14 cellular contexts compared by ENCODE assay signal in the genomic region with DNA sequence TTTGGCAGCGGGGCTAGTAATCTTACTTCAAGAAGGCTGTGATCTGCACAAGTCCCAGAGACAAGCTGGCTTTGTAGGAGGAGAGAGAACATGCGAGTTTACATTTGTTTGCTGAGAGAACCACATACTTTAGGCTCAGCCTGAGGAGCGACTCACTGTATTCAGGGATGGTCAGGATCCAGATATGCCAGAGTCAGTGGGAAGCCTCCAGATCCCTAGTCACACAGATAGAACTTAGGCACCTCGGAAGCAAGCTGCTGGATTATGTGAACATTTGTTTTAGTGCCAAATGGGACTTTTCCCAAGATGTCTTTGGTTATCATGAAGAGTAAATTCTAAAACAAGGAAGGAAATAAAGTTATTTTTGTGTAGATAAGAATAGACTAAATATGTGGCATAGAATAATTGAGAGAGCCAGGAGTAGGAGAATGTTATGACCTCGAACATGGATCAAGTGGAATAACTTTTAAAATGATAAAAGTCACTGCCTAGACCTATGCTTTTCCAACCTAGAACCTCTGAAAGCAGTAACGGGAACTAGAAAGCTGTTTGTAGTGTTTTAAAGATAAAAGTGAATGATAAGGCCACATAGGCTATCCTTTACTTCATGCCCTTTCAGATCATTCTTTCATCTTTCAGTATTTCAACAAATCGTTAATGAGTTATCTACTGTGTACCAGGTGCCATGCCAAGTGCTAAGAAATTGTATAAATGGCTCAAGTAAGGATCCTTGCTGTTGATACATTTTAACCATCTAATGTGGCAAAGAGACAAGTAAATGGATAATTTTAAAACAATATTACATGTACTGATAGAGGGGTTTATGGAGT.
A peak's percentile ranks its signal among the peaks of the same experiment; 100 is the strongest.
DNase-seq lines count a peak whose midpoint lies in the region; TF ChIP-seq lines count a peak whose summit lies in the region.
"Had no signal": no experiment of that assay in that cellular context is flagged by ENCODE, and none has a peak within 500 bp of the region (broad histone marks: within the 10 kb centered on the region; RNA-seq: fewer than 3 reads in every experiment).

No MANE protein-coding gene starts in this region.

- no peak overlapping the region for H3K4me3 ChIP-seq in CD4-positive, alpha-beta memory T cell (ENCODE audit: low read length in 2 of 2)
- H3K4me3 ChIP-seq: colonic mucosa, gastrocnemius medialis, tibial artery had no signal

- H3K4me3 Mint-ChIP-seq in HFFc6, result peak overlapping the region; percentile 10; the same call in 1 of the 2 replicates
- no peak overlapping the region for H3K4me3 Mint-ChIP-seq in CD4-positive, alpha-beta memory T cell
- H3K4me3 Mint-ChIP-seq: activated CD4-positive, alpha-beta memory T cell treated with anti-CD3 and anti-CD28 coated beads, Interleukin-2, amount 10 ng/mL, durations not matched to agents 7 days and 5 days; T-helper 2 cell treated with Interferon-gamma antibody and Interleukin-4, amounts not matched to agents 5 μg/mL and 100 μg/mL, for 36 hours had no signal

- CTCF ChIA-PET in CD4-positive, alpha-beta memory T cell (lab: Charles Lee; ENCODE audit: partially characterized antibody), result no interaction called here

- no peaks in the 10 kb centered on the region for H3K27me3 ChIP-seq in CD4-positive, alpha-beta memory T cell (ENCODE audit: insufficient read depth, low read length)
- H3K27me3 ChIP-seq: colonic mucosa, gastrocnemius medialis, tibial artery had no signal

- no peaks in the 10 kb centered on the region for H3K27me3 Mint-ChIP-seq in HFFc6 (ENCODE audit: insufficient read depth)
- H3K27me3 Mint-ChIP-seq in CD4-positive, alpha-beta memory T cell, result no peaks in the 10 kb centered on the region
- H3K27me3 Mint-ChIP-seq: activated CD4-positive, alpha-beta memory T cell treated with anti-CD3 and anti-CD28 coated beads, Interleukin-2, amount 10 ng/mL, durations not matched to agents 7 days and 5 days had no signal

- no peak overlapping the region for H3K27ac ChIP-seq in CD4-positive, alpha-beta memory T cell (ENCODE audit: low read depth, low read length)
- H3K27ac ChIP-seq: colonic mucosa, gastrocnemius medialis, tibial artery had no signal

- peaks cover 12% of the 10 kb centered on the region for H3K9me3 Mint-ChIP-seq in HFFc6
- peaks cover 0 to 23% (median 13%) of the 10 kb centered on the region in 8 donors for H3K9me3 Mint-ChIP-seq in CD4-positive, alpha-beta memory T cell

- H3K36me3 ChIP-seq in CD4-positive, alpha-beta memory T cell (ENCODE audit: insufficient read depth, low read length), result no peaks in the 10 kb centered on the region
- H3K36me3 ChIP-seq: colonic mucosa, gastrocnemius medialis, tibial artery had no signal

- DNase-seq in HFFc6, result peak; percentile 74
- DNase-seq in amniotic stem cell (lab: John Stamatoyannopoulos, UW), result peak; percentile 24
- DNase-seq in glomerular visceral epithelial cell (ENCODE audit: extremely low spot score), result peak; percentile 38
- DNase-seq in renal cortical epithelial cell (ENCODE audit: low read depth), result peak; percentile 64
- DNase-seq in activated gamma-delta T cell (lab: John Stamatoyannopoulos, UW), result no peak
- DNase-seq in foreskin melanocyte, result no peak
- no peak for DNase-seq in CD4-positive, alpha-beta memory T cell
- DNase-seq: activated CD4-positive, alpha-beta memory T cell treated with anti-CD3 and anti-CD28 coated beads, Interleukin-2, amount 10 ng/mL, durations not matched to agents 7 days and 5 days; activated gamma-delta T cell treated with Interleukin-2 at 50 U/mL for 16 hours; colonic mucosa; gastrocnemius medialis; nucleus accumbens; tibial artery had no signal

- intact Hi-C loops in CD4-positive, alpha-beta memory T cell (cut with micrococcal nuclease), result no loop called here

- peaks cover 14% of the 10 kb centered on the region for H3K4me1 ChIP-seq in CD4-positive, alpha-beta memory T cell (ENCODE audit: insufficient read depth, low read length)
- H3K4me1 ChIP-seq: colonic mucosa had no signal

- POLR2A ChIA-PET in CD4-positive, alpha-beta memory T cell (lab: Charles Lee; ENCODE audit: partially characterized antibody), result no interaction called here

- peaks cover 16% of the 10 kb centered on the region for H3K36me3 Mint-ChIP-seq in HFFc6 (ENCODE audit: low read depth)
- H3K36me3 Mint-ChIP-seq in CD4-positive, alpha-beta memory T cell, result peaks cover 20 to 29% of the 10 kb centered on the region in 2 donors

- peaks cover 45% of the 10 kb centered on the region for H3K4me1 Mint-ChIP-seq in HFFc6 (ENCODE audit: low read depth)
- peaks cover 29 to 69% (median 47%) of the 10 kb centered on the region in 4 donors for H3K4me1 Mint-ChIP-seq in CD4-positive, alpha-beta memory T cell

- H3K27ac Mint-ChIP-seq in HFFc6, result peak overlapping the region; percentile 72
- H3K27ac Mint-ChIP-seq in CD4-positive, alpha-beta memory T cell, result peak overlapping the region in 1 of 7 donors; percentile 36
- H3K27ac Mint-ChIP-seq: activated CD4-positive, alpha-beta memory T cell treated with anti-CD3 and anti-CD28 coated beads, Interleukin-2, amount 10 ng/mL, durations not matched to agents 7 days and 5 days; T-helper 2 cell treated with Interferon-gamma antibody and Interleukin-4, amounts not matched to agents 5 μg/mL and 100 μg/mL, for 36 hours had no signal

- TF ChIP-seq CTCF in HFFc6 (IDR thresholded peaks at IDR 0.05), result no peak

- H3K9me3 ChIP-seq in CD4-positive, alpha-beta memory T cell (ENCODE audit: control insufficient read depth in 1 of 2, low read length in 2 of 2), result no peaks in the 10 kb centered on the region
- H3K9me3 ChIP-seq: colonic mucosa, gastrocnemius medialis had no signal

Comparison
In these comparisons a context has a peak if more than half of its experiments do, and no peak if none do; other contexts are left out.
1. DNase-seq: peak in HFFc6 (single experiment), amniotic stem cell (single experiment), glomerular visceral epithelial cell (single experiment) and renal cortical epithelial cell (single experiment); none in activated gamma-delta T cell (single experiment), foreskin melanocyte (single experiment) and CD4-positive, alpha-beta memory T cell (0 of 5).